13 cellular contexts compared by ENCODE assay signal in the genomic region with DNA sequence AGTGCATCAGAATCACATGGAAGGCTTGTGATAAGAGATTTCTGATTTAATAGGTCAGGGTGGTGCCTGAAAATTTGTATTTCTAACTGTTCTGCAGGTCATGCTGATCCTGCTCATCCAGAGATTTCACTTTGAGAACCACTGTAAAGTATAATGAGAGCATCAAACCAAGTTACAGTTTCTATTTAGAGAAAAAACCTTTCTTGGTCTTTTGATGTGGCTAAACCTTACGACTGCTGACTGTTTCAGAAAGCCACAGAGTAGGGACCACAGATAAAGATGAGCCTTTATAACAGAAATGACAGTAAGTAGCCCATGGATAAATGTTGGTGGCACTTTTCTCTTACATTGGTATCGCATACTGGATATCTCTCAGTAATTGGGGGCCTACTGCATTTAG.
A peak's percentile ranks its signal among the peaks of the same experiment; 100 is the strongest.
DNase-seq lines count a peak whose midpoint lies in the region; ATAC-seq and TF ChIP-seq lines count a peak whose summit lies in the region.
"Had no signal": no experiment of that assay in that cellular context is flagged by ENCODE, and none has a peak within 500 bp of the region (broad histone marks: within the 10 kb centered on the region; RNA-seq: fewer than 3 reads in every experiment).

No MANE protein-coding gene starts in this region.

- peaks cover 18% of the 10 kb centered on the region for H3K4me1 ChIP-seq in OCI-LY3 (ENCODE audit: low read length)
- H3K4me1 ChIP-seq in breast epithelium = no peaks in the 10 kb centered on the region
- H3K4me1 ChIP-seq: esophagus squamous epithelium had no signal

- peak overlapping the region; percentile 44 for H3K4me2 ChIP-seq in OCI-LY3 (ENCODE audit: low read length)

- TF ChIP-seq CTCF in OCI-LY3 (IDR thresholded peaks at IDR 0.05; ENCODE audit: low read depth, low read length) (no peak), breast epithelium (IDR thresholded peaks at IDR 0.05) (no peak)

- H3K36me3 ChIP-seq in OCI-LY3 (replicated peaks; ENCODE audit: low read depth, low read length) (no peaks in the 10 kb centered on the region), breast epithelium (no peaks in the 10 kb centered on the region)
- H3K36me3 ChIP-seq: esophagus squamous epithelium had no signal

- H3K79me2 ChIP-seq in OCI-LY3 (ENCODE audit: low read length) = no peaks in the 10 kb centered on the region

- ATAC-seq in GM18517 (IDR thresholded peaks at IDR 0.05; ENCODE audit: unreplicated experiment) = peak; percentile 68
- peak; percentile 98 for ATAC-seq in GM21360 (IDR thresholded peaks at IDR 0.05; ENCODE audit: unreplicated experiment)
- ATAC-seq in HG03025 (IDR thresholded peaks at IDR 0.05; ENCODE audit: low FRiP score, unreplicated experiment) = peak; percentile 84
- ATAC-seq: CD8-positive, alpha-beta T cell; naive thymus-derived CD8-positive, alpha-beta T cell had no signal

- no peak overlapping the region for H3K9ac ChIP-seq in OCI-LY3 (ENCODE audit: low read length)

- H3K4me3 ChIP-seq in OCI-LY3 (ENCODE audit: low read length) = no peak overlapping the region
- H3K4me3 ChIP-seq in breast epithelium = no peak overlapping the region
- H3K4me3 ChIP-seq: esophagus squamous epithelium, SK-N-MC had no signal

- intact Hi-C loops in cardiac septum (cut with DNase I) (no loop called here), breast epithelium (cut with DNase I; ENCODE audit: low total_unique reads) (no loop called here)

- H4K20me1 ChIP-seq in OCI-LY3 (ENCODE audit: insufficient read depth, low read length) = 0 out of 2 replicates have a peak, but pooled peaks cover 4% of the 10 kb centered on the region

- H3K27me3 ChIP-seq in OCI-LY3 (ENCODE audit: low read depth, low read length) = peaks cover 76% of the 10 kb centered on the region
- no peaks in the 10 kb centered on the region for H3K27me3 ChIP-seq in breast epithelium
- H3K27me3 ChIP-seq: esophagus squamous epithelium had no signal

- no peak overlapping the region for H3K27ac ChIP-seq in OCI-LY3 (ENCODE audit: low read length)
- H3K27ac ChIP-seq in breast epithelium = no peak overlapping the region
- H3K27ac ChIP-seq: esophagus squamous epithelium, SK-N-MC had no signal

- H2AFZ ChIP-seq in OCI-LY3 (ENCODE audit: low read depth, low read length) = no peak overlapping the region

- no peak for DNase-seq in cardiac septum (ENCODE audit: low spot score)
- no peak for DNase-seq in breast epithelium (ENCODE audit: low spot score in 2 of 2)
- DNase-seq in activated effector memory CD4-positive, alpha-beta T cell treated with anti-CD3 and anti-CD28 coated beads, Interleukin-2, amount 50 U/mL, for 16 hours = no peak
- DNase-seq in hypothalamus (lab: John Stamatoyannopoulos, UW) = no peak
- DNase-seq: activated CD8-positive, alpha-beta memory T cell treated with anti-CD3 and anti-CD28 coated beads, Interleukin-2, amount 50 U/mL, for 48 hours; CD8-positive, alpha-beta T cell; esophagus squamous epithelium had no signal

- no peak for TF ChIP-seq POLR2A in breast epithelium (IDR thresholded peaks at IDR 0.05)

- H3K9me3 ChIP-seq in OCI-LY3 (ENCODE audit: insufficient read depth, low read length) (no peaks in the 10 kb centered on the region), breast epithelium (no peaks in the 10 kb centered on the region)
- H3K9me3 ChIP-seq: esophagus squamous epithelium had no signal
